Comparison of ENCODE assay signal across 1 cellular context in genomic region chr12:51885294-51886020, GRCh38.
A peak's percentile ranks its signal among the peaks of the same experiment; 100 is the strongest.
TF ChIP-seq lines count a peak whose summit lies in the region.
"Not testable (repeated sequence)": the region's sequence is repeated elsewhere in the genome, so short reads cannot be mapped to it uniquely, and the experiment has no call there.

No MANE protein-coding gene starts in this region.

TF ChIP-seq in K562, 482 proteins besides CTCF, POLR2A, EP300 and RAD21:
- TF ChIP-seq, protein P1, sequence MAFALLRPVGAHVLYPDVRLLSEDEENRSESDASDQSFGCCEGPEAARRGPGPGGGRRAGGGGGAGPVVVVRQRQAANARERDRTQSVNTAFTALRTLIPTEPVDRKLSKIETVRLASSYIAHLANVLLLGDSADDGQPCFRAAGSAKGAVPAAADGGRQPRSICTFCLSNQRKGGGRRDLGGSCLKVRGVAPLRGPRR (CRISPR knock-in tag; IDR thresholded peaks at IDR 0.05) = 0 out of 2 replicates have a peak, but pooled peaks have one; percentile 8
- TF ChIP-seq RBM25 (IDR thresholded peaks at IDR 0.05; ENCODE audit: low read depth, low read length, severe bottlenecking) (peak; percentile 19), DDX20 (tag; IDR thresholded peaks at IDR 0.05; ENCODE audit: low read depth) (0 out of 2 replicates have a peak, but pooled peaks have one; percentile 70), ZNF507 (tag; conservative IDR thresholded peaks at IDR 0.05) (0 out of 2 replicates have a peak, but pooled peaks have one; percentile 14), ZNF318 (IDR thresholded peaks at IDR 0.05; ENCODE audit: borderline replicate concordance in 1 of 2, low read depth in 1 of 2) (0 out of 4 replicates have a peak, but pooled peaks of 1 of the 2 experiments have one; percentile 32), KDM1A (IDR thresholded peaks at IDR 0.05) (peak in 1 of 2 experiments; percentile 59; a peak in 1 of 4 replicates), TRIM24 (IDR thresholded peaks at IDR 0.05) (peak; percentile 38 to 44; a peak in 2 of 4 replicates), ADNP (tag; IDR thresholded peaks at IDR 0.05) (0 out of 2 replicates have a peak, but pooled peaks have one; percentile 14), GTF2A2 (tag; IDR thresholded peaks at IDR 0.05) (peak; percentile 40; the same call in 1 of the 2 replicates), CBFA2T2 (conservative IDR thresholded peaks at IDR 0.05) (peak; percentile 40; the same call in 1 of the 2 replicates), NR2C2 (tag; IDR thresholded peaks at IDR 0.05) (peak; percentile 13; the same call in 1 of the 2 replicates), RAD51 (IDR thresholded peaks at IDR 0.05; ENCODE audit: borderline replicate concordance, low read depth) (0 out of 2 replicates have a peak, but pooled peaks have one; percentile 88), PYGO2 (tag; IDR thresholded peaks at IDR 0.05) (0 out of 2 replicates have a peak, but pooled peaks have one; percentile 8), NR2C1 (tag; IDR thresholded peaks at IDR 0.05) (peak; percentile 16; the same call in 1 of the 2 replicates), SMAD4 (CRISPR knock-in tag; conservative IDR thresholded peaks at IDR 0.05) (peak; percentile 16; the same call in 1 of the 2 replicates), ZNF740 (tag; IDR thresholded peaks at IDR 0.05) (0 out of 4 replicates have a peak, but pooled peaks of 1 of the 2 experiments have one; percentile 64)
- TF ChIP-seq NR2C2 (CRISPR knock-in tag; IDR thresholded peaks at IDR 0.05); NR2C1 (IDR thresholded peaks at IDR 0.05); ZNF740 (CRISPR knock-in tag; IDR thresholded peaks at IDR 0.05): not testable (repeated sequence)
